25 cellular contexts compared by ENCODE assay signal in the genomic region with DNA sequence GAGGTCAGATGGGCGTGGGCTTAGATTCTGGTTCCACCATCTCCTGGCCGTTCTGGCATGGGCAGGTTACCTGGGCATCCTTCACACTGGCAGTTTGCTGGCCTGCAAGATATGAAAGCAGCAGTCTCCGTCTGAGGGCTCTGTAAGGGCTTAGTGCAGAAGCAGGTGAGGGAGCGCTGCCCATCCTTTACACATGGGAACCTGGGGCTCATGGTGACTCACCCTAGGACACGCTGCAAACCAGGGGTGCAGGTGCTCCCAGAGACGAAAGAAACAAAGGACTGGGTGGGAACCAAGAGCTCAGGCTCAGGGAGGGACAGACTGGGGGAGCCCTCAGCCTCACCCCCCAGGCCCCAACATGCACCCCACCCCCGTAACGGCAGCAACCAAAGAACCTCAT.
"Had no signal": no experiment of that assay in that cellular context is flagged by ENCODE, and none has a peak within 500 bp of the region (broad histone marks: within the 10 kb centered on the region; RNA-seq: fewer than 3 reads in every experiment).

No MANE protein-coding gene starts in this region.

- H3K4me3 Mint-ChIP-seq: immature natural killer cell; memory B cell; naive thymus-derived CD4-positive, alpha-beta T cell; stimulated activated naive B cell treated with anti-CD40 and anti-IgM and Interleukin-4, amounts not matched to agents 10 μg/mL and 1 μg/mL and 100 μg/mL, for 72 hours had no signal

- DNase-seq: hypothalamus; immature natural killer cell; left ventricle myocardium inferior; midbrain; mucosa of descending colon; naive thymus-derived CD4-positive, alpha-beta T cell; nucleus accumbens; posterior cingulate gyrus; retina; right cardiac atrium; stimulated activated CD4-positive, alpha-beta T cell treated with anti-CD3 and anti-CD28 coated beads, Interleukin-12 subunit alpha, Interleukin-12 subunit beta, amount 100 ng/mL, for 4 hours; stimulated activated CD4-positive, alpha-beta T cell treated with anti-CD3 and anti-CD28 coated beads, Interleukin-15, amount 100 ng/mL, for 24 hours; stimulated activated CD4-positive, alpha-beta T cell treated with anti-CD3 and anti-CD28 coated beads, Interleukin-4, amount 100 ng/mL, for 1 hour; stimulated activated naive B cell treated with anti-CD40 and anti-IgM and Interleukin-4, amounts not matched to agents 10 μg/mL and 1 μg/mL and 100 μg/mL, for 72 hours; stimulated activated naive CD8-positive, alpha-beta T cell treated with anti-CD3 and anti-CD28 coated beads, Interleukin-15, Interleukin-2, amounts not matched to agents 100 U/mL and 50 U/mL, for 24 hours; stomach; testis; thyroid gland; transverse colon; upper lobe of left lung had no signal

- H3K27ac Mint-ChIP-seq: memory B cell; naive thymus-derived CD4-positive, alpha-beta T cell; stimulated activated naive B cell treated with anti-CD40 and anti-IgM and Interleukin-4, amounts not matched to agents 10 μg/mL and 1 μg/mL and 100 μg/mL, for 72 hours had no signal

- H3K4me1 ChIP-seq: prostate gland had no signal

- H3K27ac ChIP-seq: left ventricle myocardium inferior, pancreas, prostate gland, skin epidermis, stomach, testis, thyroid gland, transverse colon, upper lobe of left lung had no signal

- H3K36me3 ChIP-seq: left ventricle myocardium inferior, pancreas, prostate gland, stomach, thyroid gland, transverse colon, upper lobe of left lung had no signal

- H3K4me3 ChIP-seq: left ventricle myocardium inferior, mucosa of descending colon, pancreas, prostate gland, skin epidermis, stomach, testis, thyroid gland, transverse colon, upper lobe of left lung had no signal

- H3K9me3 ChIP-seq: pancreas, prostate gland, testis, thyroid gland had no signal

- H3K4me1 Mint-ChIP-seq: stimulated activated naive B cell treated with anti-CD40 and anti-IgM and Interleukin-4, amounts not matched to agents 10 μg/mL and 1 μg/mL and 100 μg/mL, for 72 hours had no signal

- H3K27me3 ChIP-seq: pancreas, testis, thyroid gland, upper lobe of left lung had no signal

- ATAC-seq: mucosa of descending colon; naive thymus-derived CD4-positive, alpha-beta T cell; pancreas; right cardiac atrium; sciatic nerve; stimulated activated naive B cell treated with anti-CD40 and anti-IgM and Interleukin-4, amounts not matched to agents 10 μg/mL and 1 μg/mL and 100 μg/mL, for 72 hours; stimulated activated naive CD8-positive, alpha-beta T cell treated with anti-CD3 and anti-CD28 coated beads, Interleukin-15, Interleukin-2, amounts not matched to agents 100 U/mL and 50 U/mL, for 24 hours had no signal
